In the genomic region with DNA sequence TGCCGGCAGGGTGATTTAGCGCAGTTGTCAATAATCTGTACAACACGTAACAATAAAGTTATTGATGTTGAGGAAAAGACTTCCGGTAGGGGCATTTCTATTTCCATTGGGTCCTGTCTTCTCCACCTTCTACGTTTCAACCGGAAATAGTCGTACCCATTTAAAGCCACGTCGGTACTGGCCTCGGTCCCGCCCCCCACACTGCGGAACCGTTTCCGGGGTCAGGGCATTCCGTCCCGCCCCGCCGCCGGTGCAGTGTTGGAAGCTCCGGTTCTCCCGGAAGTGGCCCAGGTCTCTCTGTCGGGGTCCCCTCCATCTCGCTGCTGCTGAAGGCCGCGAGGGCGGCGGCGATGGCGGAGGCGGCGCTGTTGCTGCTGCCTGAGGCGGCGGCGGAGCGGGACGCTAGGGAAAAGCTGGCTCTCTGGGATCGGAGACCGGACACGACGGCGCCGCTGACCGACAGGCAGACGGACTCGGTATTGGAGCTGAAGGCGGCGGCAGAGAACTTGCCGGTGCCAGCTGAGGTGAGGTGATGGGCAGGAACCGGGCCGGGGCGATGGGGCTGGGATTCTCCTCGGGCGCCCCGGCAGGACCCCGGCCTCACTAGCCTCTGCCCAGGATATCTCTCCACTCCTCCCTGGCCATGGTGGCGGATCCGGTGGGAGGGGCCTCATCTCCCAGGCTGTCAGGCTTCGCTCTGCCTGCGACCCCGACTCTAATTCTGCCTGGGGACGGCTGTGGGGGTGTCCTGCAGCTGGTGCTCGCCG, we compare ENCODE assay signal across 8 cellular contexts. TPM values are rescaled to one million over a fixed set of nuclear protein-coding genes. Genes with fewer than 3 reads are reported as not detected.
DNase-seq lines count a peak whose midpoint lies in the region; ATAC-seq and TF ChIP-seq lines count a peak whose summit lies in the region.

A gene with protein sequence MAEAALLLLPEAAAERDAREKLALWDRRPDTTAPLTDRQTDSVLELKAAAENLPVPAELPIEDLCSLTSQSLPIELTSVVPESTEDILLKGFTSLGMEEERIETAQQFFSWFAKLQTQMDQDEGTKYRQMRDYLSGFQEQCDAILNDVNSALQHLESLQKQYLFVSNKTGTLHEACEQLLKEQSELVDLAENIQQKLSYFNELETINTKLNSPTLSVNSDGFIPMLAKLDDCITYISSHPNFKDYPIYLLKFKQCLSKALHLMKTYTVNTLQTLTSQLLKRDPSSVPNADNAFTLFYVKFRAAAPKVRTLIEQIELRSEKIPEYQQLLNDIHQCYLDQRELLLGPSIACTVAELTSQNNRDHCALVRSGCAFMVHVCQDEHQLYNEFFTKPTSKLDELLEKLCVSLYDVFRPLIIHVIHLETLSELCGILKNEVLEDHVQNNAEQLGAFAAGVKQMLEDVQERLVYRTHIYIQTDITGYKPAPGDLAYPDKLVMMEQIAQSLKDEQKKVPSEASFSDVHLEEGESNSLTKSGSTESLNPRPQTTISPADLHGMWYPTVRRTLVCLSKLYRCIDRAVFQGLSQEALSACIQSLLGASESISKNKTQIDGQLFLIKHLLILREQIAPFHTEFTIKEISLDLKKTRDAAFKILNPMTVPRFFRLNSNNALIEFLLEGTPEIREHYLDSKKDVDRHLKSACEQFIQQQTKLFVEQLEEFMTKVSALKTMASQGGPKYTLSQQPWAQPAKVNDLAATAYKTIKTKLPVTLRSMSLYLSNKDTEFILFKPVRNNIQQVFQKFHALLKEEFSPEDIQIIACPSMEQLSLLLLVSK (plus strand): TSS at position 253 of the 767 bp plus-strand sequence. CDS start 98 bp downstream, at position 351.

- H3K36me3 ChIP-seq in heart right ventricle (peaks cover 0 to 10% (median 0%) of the 10 kb centered on the region in 9 donors), upper lobe of left lung (no peaks in the 10 kb centered on the region)

- H3K9me3 Mint-ChIP-seq in T-helper 1 cell treated with Interleukin-12 subunit alpha and Interleukin-12 subunit beta and Interleukin-4 antibody, amounts not matched to agents 30 μg/mL and 1 μg/mL, for 36 hours: no peaks in the 10 kb centered on the region

- TF ChIP-seq POLR2A in upper lobe of left lung (IDR thresholded peaks at IDR 0.05): peak in 3 of 4 donors; percentile 53 to 85 (median 72)

- peak; percentile 24 for TF ChIP-seq CTCF in GM13977 (IDR thresholded peaks at IDR 0.05; ENCODE audit: extremely low read depth, insufficient read depth, missing control alignments)
- peak in 5 of 9 donors; percentile 17 to 62 (median 26) for TF ChIP-seq CTCF in heart right ventricle (IDR thresholded peaks at IDR 0.05)
- TF ChIP-seq CTCF in upper lobe of left lung (IDR thresholded peaks at IDR 0.05): peak in 3 of 6 experiments; percentile 4 to 73 (median 58)

- in situ Hi-C loops in GM13977 (cut with MboI; ENCODE audit: low pct_unique_long_range_greater_than_20kb, low sequenced_read_pairs, unreplicated experiment): no loop called here

- peak within 1 kb of the TSS; percentile 70 to 97 (median 94) for H3K27ac ChIP-seq in heart right ventricle
- peak within 1 kb of the TSS; percentile 93 to 98 (median 95) for H3K27ac ChIP-seq in upper lobe of left lung

- no peak for TF ChIP-seq EP300 in upper lobe of left lung (IDR thresholded peaks at IDR 0.05)

- peak; percentile 95 for DNase-seq in GM13977 (ENCODE audit: low spot score)
- peak; percentile 96 for DNase-seq in NCI-H1694 (lab: John Stamatoyannopoulos, UW)
- DNase-seq in amniotic stem cell (lab: John Stamatoyannopoulos, UW): peak; percentile 95
- peak; percentile 94 to 95 for DNase-seq in heart right ventricle
- peak; percentile 93 to 99 (median 94) for DNase-seq in posterior cingulate gyrus
- peak; percentile 96 to 97 for DNase-seq in upper lobe of left lung

- WGBS in heart right ventricle, 2 donors: 0 to 1% methylated on average over 63 of the region's 63 CpGs
- WGBS in upper lobe of left lung, 2 donors: 0 to 1% methylated on average over 22 to 50 of the region's 63 CpGs

- peak within 1 kb of the TSS; percentile 75 to 97 (median 85) for H3K4me3 ChIP-seq in heart right ventricle
- H3K4me3 ChIP-seq in upper lobe of left lung: peak within 1 kb of the TSS; percentile 83 to 99 (median 90)

- H3K4me1 Mint-ChIP-seq in T-helper 1 cell treated with Interleukin-12 subunit alpha and Interleukin-12 subunit beta and Interleukin-4 antibody, amounts not matched to agents 30 μg/mL and 1 μg/mL, for 36 hours (ENCODE audit: low read depth): peaks cover 38% of the 10 kb centered on the region

- H3K36me3 Mint-ChIP-seq in T-helper 1 cell treated with Interleukin-12 subunit alpha and Interleukin-12 subunit beta and Interleukin-4 antibody, amounts not matched to agents 30 μg/mL and 1 μg/mL, for 36 hours (ENCODE audit: low read depth): peaks cover 18% of the 10 kb centered on the region

- H3K27me3 Mint-ChIP-seq in T-helper 1 cell treated with Interleukin-12 subunit alpha and Interleukin-12 subunit beta and Interleukin-4 antibody, amounts not matched to agents 30 μg/mL and 1 μg/mL, for 36 hours (ENCODE audit: low read depth): peaks cover 4% of the 10 kb centered on the region

- peaks cover 6 to 52% (median 41%) of the 10 kb centered on the region in 9 donors for H3K4me1 ChIP-seq in heart right ventricle
- H3K4me1 ChIP-seq in upper lobe of left lung: peaks cover 35 to 41% (median 39%) of the 10 kb centered on the region in 4 donors

- peak within 1 kb of the TSS; percentile 88 for H3K27ac Mint-ChIP-seq in T-helper 1 cell treated with Interleukin-12 subunit alpha and Interleukin-12 subunit beta and Interleukin-4 antibody, amounts not matched to agents 30 μg/mL and 1 μg/mL, for 36 hours

- ATAC-seq in HG02884 (IDR thresholded peaks at IDR 0.05; ENCODE audit: unreplicated experiment): peak; percentile 89
- peak; percentile 98 to 100 (median 99) for ATAC-seq in heart right ventricle
- peak; percentile 99 for ATAC-seq in upper lobe of left lung (ENCODE audit: low FRiP score in 2 of 2)

- intact Hi-C loops in heart right ventricle (cut with DNase I) (loop anchor here in 7 of 10 donors (2.0 to 10.0 kb wide), 7 partner anchors 42 to 120 kb away; a partner anchor contains a TSS), posterior cingulate gyrus (cut with DNase I) (loop anchor here (5.0 kb wide), 1 partner anchor 48 kb away; a partner anchor contains a TSS)

- no peaks in the 10 kb centered on the region for H3K27me3 ChIP-seq in heart right ventricle
- H3K27me3 ChIP-seq in upper lobe of left lung: no peaks in the 10 kb centered on the region

- H3K4me3 Mint-ChIP-seq in T-helper 1 cell treated with Interleukin-12 subunit alpha and Interleukin-12 subunit beta and Interleukin-4 antibody, amounts not matched to agents 30 μg/mL and 1 μg/mL, for 36 hours: peak within 1 kb of the TSS; percentile 89

- H3K9me3 ChIP-seq in heart right ventricle: no peaks in the 10 kb centered on the region
- H3K9me3 ChIP-seq in upper lobe of left lung: no peaks in the 10 kb centered on the region

RNA-seq across cellular contexts. Expression of the gene that starts here (rescaled TPM):
- total RNA-seq in heart right ventricle (10 to 100 TPM; 12.3 to 18.0 (median 15.8) TPM), upper lobe of left lung (10 to 100 TPM; 20.5 to 48.2 (median 38.8) TPM)
- 10 to 100 TPM in 1 of 2 donors, 1 to 10 TPM in 1; 9.9 to 14.6 TPM for polyA plus RNA-seq in heart right ventricle

Comparison
In these comparisons a context has a peak if more than half of its experiments do, and no peak if none do; other contexts are left out.
1. Peak in every context shown above with its lines: DNase-seq, ATAC-seq, H3K4me3 ChIP-seq and H3K27ac ChIP-seq.